ENCODE assay signal across 1 cellular context in genomic region chr18:49461602-49461977, GRCh38.
TF ChIP-seq lines count a peak whose summit lies in the region.

No MANE protein-coding gene starts in this region.

TF ChIP-seq in WTC11, 78 proteins besides CTCF, POLR2A, EP300 and RAD21:
- TF ChIP-seq CREB1 (CRISPR knock-in tag; IDR thresholded peaks at IDR 0.05) (no peak), E2F5 (CRISPR knock-in tag; IDR thresholded peaks at IDR 0.05) (no peak), NR2C2 (CRISPR knock-in tag; IDR thresholded peaks at IDR 0.05) (no peak), JAZF1 (CRISPR knock-in tag; IDR thresholded peaks at IDR 0.05) (no peak), FOXP1 (CRISPR knock-in tag; IDR thresholded peaks at IDR 0.05; ENCODE audit: borderline replicate concordance) (no peak), GABPB1 (CRISPR knock-in tag; IDR thresholded peaks at IDR 0.05) (no peak), HMGA2 (CRISPR knock-in tag; IDR thresholded peaks at IDR 0.05) (no peak), IRF1 (CRISPR knock-in tag; IDR thresholded peaks at IDR 0.05) (no peak)
- TF ChIP-seq, protein P1, sequence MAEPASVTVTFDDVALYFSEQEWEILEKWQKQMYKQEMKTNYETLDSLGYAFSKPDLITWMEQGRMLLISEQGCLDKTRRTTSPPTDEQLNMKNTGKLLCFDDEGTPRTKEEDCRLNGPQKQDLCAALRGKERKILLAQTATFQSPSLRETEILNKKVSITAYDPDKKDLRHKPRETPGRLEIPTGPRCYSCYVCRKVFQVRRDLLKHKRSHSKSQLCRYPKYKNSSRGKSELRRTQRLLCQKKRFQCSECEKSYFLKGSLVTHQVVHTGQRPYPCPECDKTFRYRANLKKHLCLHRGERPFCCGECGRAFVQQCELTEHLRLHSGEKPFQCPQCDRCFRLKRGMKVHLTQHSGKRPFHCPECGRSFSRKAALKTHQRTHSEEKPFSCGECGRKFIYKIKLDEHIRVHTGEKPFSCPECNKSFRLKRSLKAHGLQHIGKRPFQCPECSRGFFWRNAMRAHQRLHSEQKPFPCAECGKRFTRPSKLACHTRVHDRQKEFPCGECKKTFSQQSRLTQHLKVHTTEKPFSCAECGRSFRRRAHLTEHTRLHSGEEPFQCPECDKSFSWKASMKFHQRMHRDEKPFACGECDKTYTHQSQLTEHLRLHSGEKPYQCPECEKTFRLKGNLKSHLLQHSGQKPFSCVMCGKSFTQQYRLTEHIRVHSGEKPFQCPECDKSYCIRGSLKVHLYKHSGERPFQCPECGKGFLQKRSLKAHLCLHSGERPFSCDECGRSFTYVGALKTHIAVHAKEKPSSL (CRISPR knock-in tag; conservative IDR thresholded peaks at IDR 0.05) = no peak
- TF ChIP-seq, protein P2, sequence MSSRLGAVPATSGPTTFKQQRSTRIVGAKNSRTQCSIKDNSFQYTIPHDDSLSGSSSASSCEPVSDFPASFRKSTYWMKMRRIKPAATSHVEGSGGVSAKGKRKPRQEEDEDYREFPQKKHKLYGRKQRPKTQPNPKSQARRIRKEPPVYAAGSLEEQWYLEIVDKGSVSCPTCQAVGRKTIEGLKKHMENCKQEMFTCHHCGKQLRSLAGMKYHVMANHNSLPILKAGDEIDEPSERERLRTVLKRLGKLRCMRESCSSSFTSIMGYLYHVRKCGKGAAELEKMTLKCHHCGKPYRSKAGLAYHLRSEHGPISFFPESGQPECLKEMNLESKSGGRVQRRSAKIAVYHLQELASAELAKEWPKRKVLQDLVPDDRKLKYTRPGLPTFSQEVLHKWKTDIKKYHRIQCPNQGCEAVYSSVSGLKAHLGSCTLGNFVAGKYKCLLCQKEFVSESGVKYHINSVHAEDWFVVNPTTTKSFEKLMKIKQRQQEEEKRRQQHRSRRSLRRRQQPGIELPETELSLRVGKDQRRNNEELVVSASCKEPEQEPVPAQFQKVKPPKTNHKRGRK (CRISPR knock-in tag; IDR thresholded peaks at IDR 0.05; ENCODE audit: borderline replicate concordance) = no peak
- TF ChIP-seq, protein P3, sequence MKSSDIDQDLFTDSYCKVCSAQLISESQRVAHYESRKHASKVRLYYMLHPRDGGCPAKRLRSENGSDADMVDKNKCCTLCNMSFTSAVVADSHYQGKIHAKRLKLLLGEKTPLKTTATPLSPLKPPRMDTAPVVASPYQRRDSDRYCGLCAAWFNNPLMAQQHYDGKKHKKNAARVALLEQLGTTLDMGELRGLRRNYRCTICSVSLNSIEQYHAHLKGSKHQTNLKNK (CRISPR knock-in tag; IDR thresholded peaks at IDR 0.05) = no peak
- TF ChIP-seq, protein P4, sequence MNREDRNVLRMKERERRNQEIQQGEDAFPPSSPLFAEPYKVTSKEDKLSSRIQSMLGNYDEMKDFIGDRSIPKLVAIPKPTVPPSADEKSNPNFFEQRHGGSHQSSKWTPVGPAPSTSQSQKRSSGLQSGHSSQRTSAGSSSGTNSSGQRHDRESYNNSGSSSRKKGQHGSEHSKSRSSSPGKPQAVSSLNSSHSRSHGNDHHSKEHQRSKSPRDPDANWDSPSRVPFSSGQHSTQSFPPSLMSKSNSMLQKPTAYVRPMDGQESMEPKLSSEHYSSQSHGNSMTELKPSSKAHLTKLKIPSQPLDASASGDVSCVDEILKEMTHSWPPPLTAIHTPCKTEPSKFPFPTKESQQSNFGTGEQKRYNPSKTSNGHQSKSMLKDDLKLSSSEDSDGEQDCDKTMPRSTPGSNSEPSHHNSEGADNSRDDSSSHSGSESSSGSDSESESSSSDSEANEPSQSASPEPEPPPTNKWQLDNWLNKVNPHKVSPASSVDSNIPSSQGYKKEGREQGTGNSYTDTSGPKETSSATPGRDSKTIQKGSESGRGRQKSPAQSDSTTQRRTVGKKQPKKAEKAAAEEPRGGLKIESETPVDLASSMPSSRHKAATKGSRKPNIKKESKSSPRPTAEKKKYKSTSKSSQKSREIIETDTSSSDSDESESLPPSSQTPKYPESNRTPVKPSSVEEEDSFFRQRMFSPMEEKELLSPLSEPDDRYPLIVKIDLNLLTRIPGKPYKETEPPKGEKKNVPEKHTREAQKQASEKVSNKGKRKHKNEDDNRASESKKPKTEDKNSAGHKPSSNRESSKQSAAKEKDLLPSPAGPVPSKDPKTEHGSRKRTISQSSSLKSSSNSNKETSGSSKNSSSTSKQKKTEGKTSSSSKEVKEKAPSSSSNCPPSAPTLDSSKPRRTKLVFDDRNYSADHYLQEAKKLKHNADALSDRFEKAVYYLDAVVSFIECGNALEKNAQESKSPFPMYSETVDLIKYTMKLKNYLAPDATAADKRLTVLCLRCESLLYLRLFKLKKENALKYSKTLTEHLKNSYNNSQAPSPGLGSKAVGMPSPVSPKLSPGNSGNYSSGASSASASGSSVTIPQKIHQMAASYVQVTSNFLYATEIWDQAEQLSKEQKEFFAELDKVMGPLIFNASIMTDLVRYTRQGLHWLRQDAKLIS (CRISPR knock-in tag; IDR thresholded peaks at IDR 0.05; ENCODE audit: borderline replicate concordance) = no peak
